In genomic region chr6:162638931-162639574, GRCh38 we compare ENCODE assay signal across 22 cellular contexts.
"Had no signal": no experiment of that assay in that cellular context is flagged by ENCODE, and none has a peak within 500 bp of the region (broad histone marks: within the 10 kb centered on the region; RNA-seq: fewer than 3 reads in every experiment).

No MANE protein-coding gene starts in this region.

- H3K4me3 ChIP-seq: adrenal gland had no signal

- H3K36me3 ChIP-seq: adrenal gland had no signal

- DNase-seq: activated CD4-positive, alpha-beta T cell treated with anti-CD3 and anti-CD28 coated beads for 48 hours; activated CD4-positive, alpha-beta T cell treated with anti-CD3 and anti-CD28 coated beads, Interleukin-2, amount 50 U/mL, for 4 hours; activated CD4-positive, CD25-positive, alpha-beta regulatory T cell treated with anti-CD3 and anti-CD28 coated beads, Interleukin-2, amount 50 U/mL, for 72 hours; activated CD8-positive, alpha-beta memory T cell treated with anti-CD3 and anti-CD28 coated beads, Interleukin-2, amount 50 U/mL, for 48 hours; activated CD8-positive, alpha-beta T cell treated with anti-CD3 and anti-CD28 coated beads, Interleukin-2, amount 10 ng/mL, durations not matched to agents 7 days and 5 days; activated naive CD4-positive, alpha-beta T cell treated with anti-CD3 and anti-CD28 coated beads, Interleukin-2, amount 50 U/mL, for 16 hours; activated naive CD8-positive, alpha-beta T cell treated with anti-CD3 and anti-CD28 coated beads, Interleukin-2, amount 10 ng/mL, durations not matched to agents 7 days and 5 days; activated T-cell treated with anti-CD3 and anti-CD28 coated beads, Interleukin-2, amount 50 U/mL, for 1 hour; adrenal gland; anterior cingulate cortex; Kasumi-1; KBM-7; MV-4-11; NCI-H1092 treated with DMSO at 0.1 percent for 48 hours; NCI-H1436; NCI-H1694 treated with DMSO at 0.1 percent for 48 hours; NCI-H2029 treated with DMSO at 0.1 percent for 48 hours; NCI-H446; NCI-H524; SHP77 treated with DMSO at 0.1 percent for 48 hours had no signal

- H3K27me3 ChIP-seq: adrenal gland had no signal

- H3K27ac ChIP-seq: adrenal gland had no signal

- FAIRE-seq: RCC 7860 had no signal

- ATAC-seq: activated CD8-positive, alpha-beta T cell treated with anti-CD3 and anti-CD28 coated beads, Interleukin-2, amount 10 ng/mL, durations not matched to agents 7 days and 5 days; WTC11 had no signal

- H3K9me3 ChIP-seq: adrenal gland had no signal
